Comparison of ENCODE assay signal across 10 cellular contexts in genomic region chr11:35173620-35174278, GRCh38. TPM values are rescaled to one million over a fixed set of nuclear protein-coding genes. Genes with fewer than 3 reads are reported as not detected.
DNase-seq lines count a peak whose midpoint lies in the region; ATAC-seq, FAIRE-seq and TF ChIP-seq lines count a peak whose summit lies in the region.
"Had no signal": no experiment of that assay in that cellular context is flagged by ENCODE, and none has a peak within 500 bp of the region (broad histone marks: within the 10 kb centered on the region; RNA-seq: fewer than 3 reads in every experiment).

No MANE protein-coding gene starts in this region.

- no peaks in the 10 kb centered on the region for H3K79me2 ChIP-seq in OCI-LY7 (ENCODE audit: insufficient read depth, low read depth, low read length)

- DNase-seq in GM19239 (ENCODE audit: insufficient read length, low spot score) (no peak), OCI-LY7 (ENCODE audit: low spot score) (no peak), heart left ventricle (no peak), WTC11 (ENCODE audit: low spot score) (no peak), hippocampal formation (lab: John Stamatoyannopoulos, UW) (no peak), HEK293T (ENCODE audit: extremely low spot score) (no peak)
- no peak for DNase-seq in stimulated activated naive B cell treated with anti-CD40 and anti-IgM and Interleukin-4, amounts not matched to agents 10 μg/mL and 1 μg/mL and 100 μg/mL, for 72 hours
- DNase-seq: ovary had no signal

- peaks cover 40 to 78% of the 10 kb centered on the region in 2 donors for H3K4me1 Mint-ChIP-seq in stimulated activated naive B cell treated with anti-CD40 and anti-IgM and Interleukin-4, amounts not matched to agents 10 μg/mL and 1 μg/mL and 100 μg/mL, for 72 hours
- peaks cover 28% of the 10 kb centered on the region for H3K4me1 Mint-ChIP-seq in WTC11

- H3K27ac Mint-ChIP-seq in stimulated activated naive B cell treated with anti-CD40 and anti-IgM and Interleukin-4, amounts not matched to agents 10 μg/mL and 1 μg/mL and 100 μg/mL, for 72 hours: peak overlapping the region; percentile 22
- H3K27ac Mint-ChIP-seq in WTC11: no peak overlapping the region

- H3K27ac ChIP-seq in OCI-LY7 (ENCODE audit: low read depth, low read length, poor library complexity, severe bottlenecking) (no peak overlapping the region), esophagus (ENCODE audit: low read depth in 2 of 2, low read length in 1 of 2) (peak overlapping the region; percentile 56 to 78), heart left ventricle (peak overlapping the region in 4 of 12 donors; percentile 6 to 78 (median 26))
- H3K27ac ChIP-seq: ovary, SK-N-MC had no signal

- POLR2A ChIA-PET in OCI-LY7 (lab: Charles Lee): interaction anchor here (0.6 to 2.8 kb wide), 6 partner anchors 8 to 58 kb away, joined by 3 to 10 read pairs (median 3); no protein-coding TSS in a partner anchor
- POLR2A ChIA-PET in WTC11 (lab: Charles Lee): no interaction called here
- POLR2A ChIA-PET in HEK293T (lab: Yijun Ruan, JAX): no interaction called here

- ATAC-seq in stimulated activated naive B cell treated with anti-CD40 and anti-IgM and Interleukin-4, amounts not matched to agents 10 μg/mL and 1 μg/mL and 100 μg/mL, for 72 hours (replicated peaks): no peak
- ATAC-seq in heart left ventricle (no peak), WTC11 (no peak)

- peak overlapping the region; percentile 33; the same call in 1 of the 2 replicates for H2AFZ ChIP-seq in OCI-LY7 (ENCODE audit: low read length)

- no peak for TF ChIP-seq POLR2A in heart left ventricle (IDR thresholded peaks at IDR 0.05)

- peak; percentile 78 for FAIRE-seq in GM19239 (lab: Jason Lieb, UNC)

- H3K36me3 Mint-ChIP-seq in stimulated activated naive B cell treated with anti-CD40 and anti-IgM and Interleukin-4, amounts not matched to agents 10 μg/mL and 1 μg/mL and 100 μg/mL, for 72 hours: peaks cover 17 to 43% of the 10 kb centered on the region in 2 donors
- no peaks in the 10 kb centered on the region for H3K36me3 Mint-ChIP-seq in WTC11

- H4K20me1 ChIP-seq in OCI-LY7 (ENCODE audit: insufficient read depth, low read length): no peaks in the 10 kb centered on the region

- H3K4me3 Mint-ChIP-seq in stimulated activated naive B cell treated with anti-CD40 and anti-IgM and Interleukin-4, amounts not matched to agents 10 μg/mL and 1 μg/mL and 100 μg/mL, for 72 hours: peak overlapping the region in 1 of 2 donors; percentile 22
- no peak overlapping the region for H3K4me3 Mint-ChIP-seq in WTC11

- no peaks in the 10 kb centered on the region for H3K27me3 Mint-ChIP-seq in stimulated activated naive B cell treated with anti-CD40 and anti-IgM and Interleukin-4, amounts not matched to agents 10 μg/mL and 1 μg/mL and 100 μg/mL, for 72 hours
- no peaks in the 10 kb centered on the region for H3K27me3 Mint-ChIP-seq in WTC11 (ENCODE audit: low read depth)

- CTCF ChIA-PET in OCI-LY7 (lab: Charles Lee; ENCODE audit: unreplicated experiment) (interaction anchor here (0.9 kb wide), 1 partner anchor 64 kb away, joined by 3 read pairs; no protein-coding TSS in a partner anchor), WTC11 (lab: Charles Lee) (no interaction called here), HEK293T (lab: Yijun Ruan, JAX) (no interaction called here)

- peaks cover 14% of the 10 kb centered on the region for H3K4me1 ChIP-seq in OCI-LY7 (ENCODE audit: insufficient read depth, low read length, poor library complexity, severe bottlenecking)
- H3K4me1 ChIP-seq in esophagus (ENCODE audit: control insufficient read depth in 2 of 2, insufficient read depth in 2 of 2, low read length in 1 of 2): peaks cover 4 to 13% of the 10 kb centered on the region in 2 donors
- H3K4me1 ChIP-seq in heart left ventricle: peaks cover 0 to 89% (median 7%) of the 10 kb centered on the region in 12 donors

- WGBS in esophagus, 2 donors: 31 to 38% methylated on average over 2 of the region's 2 CpGs
- WGBS in heart left ventricle, 4 donors: 62 to 79% (median 73%) methylated on average over 2 of the region's 2 CpGs

- H3K27me3 ChIP-seq in esophagus (ENCODE audit: control insufficient read depth in 1 of 2, insufficient read depth in 2 of 2, low read length in 2 of 2) (no peaks in the 10 kb centered on the region), heart left ventricle (no peaks in the 10 kb centered on the region)
- H3K27me3 ChIP-seq: ovary had no signal

- BruUV-seq in OCI-LY7 (replicated peaks; lab: Mats Ljungman, UMichigan): no TSS peak

- H3K9me2 ChIP-seq in OCI-LY7 (ENCODE audit: insufficient read depth, low read length): no peaks in the 10 kb centered on the region

- intact Hi-C loops in OCI-LY7 (cut with micrococcal nuclease; ENCODE audit: unreplicated experiment): no loop called here
- intact Hi-C loops in heart left ventricle (cut with DNase I): no loop called here

- H3K4me3 ChIP-seq in OCI-LY7 (ENCODE audit: low read depth, low read length, poor library complexity, severe bottlenecking) (no peak overlapping the region), esophagus (ENCODE audit: low read depth in 1 of 2, low read length in 2 of 2) (no peak overlapping the region), heart left ventricle (peak overlapping the region in 1 of 12 donors; percentile 2)
- H3K4me3 ChIP-seq: ovary, SK-N-MC had no signal

- no peaks in the 10 kb centered on the region for H3K36me3 ChIP-seq in OCI-LY7 (ENCODE audit: insufficient read depth, low read length)
- H3K36me3 ChIP-seq in esophagus (ENCODE audit: control insufficient read depth in 2 of 2, insufficient read depth in 2 of 2, low read length in 1 of 2): peaks cover 4 to 11% of the 10 kb centered on the region in 2 donors
- peaks cover 0 to 25% (median 22%) of the 10 kb centered on the region in 9 donors for H3K36me3 ChIP-seq in heart left ventricle
- H3K36me3 ChIP-seq: ovary had no signal

- H3K4me2 ChIP-seq in OCI-LY7 (ENCODE audit: low read length): peak overlapping the region; percentile 41; the same call in 1 of the 2 replicates

- H3K9me3 ChIP-seq in OCI-LY7 (ENCODE audit: low read length) (no peaks in the 10 kb centered on the region), esophagus (ENCODE audit: control insufficient read depth in 2 of 2, insufficient read depth in 1 of 2, low read depth in 1 of 2, low read length in 1 of 2) (no peaks in the 10 kb centered on the region), heart left ventricle (no peaks in the 10 kb centered on the region)
- H3K9me3 ChIP-seq: ovary had no signal

- H3K9me3 Mint-ChIP-seq in stimulated activated naive B cell treated with anti-CD40 and anti-IgM and Interleukin-4, amounts not matched to agents 10 μg/mL and 1 μg/mL and 100 μg/mL, for 72 hours: no peaks in the 10 kb centered on the region
- no peaks in the 10 kb centered on the region for H3K9me3 Mint-ChIP-seq in WTC11

- TF ChIP-seq CTCF in OCI-LY7 (conservative IDR thresholded peaks at IDR 0.05; ENCODE audit: low read length) (no peak), heart left ventricle (IDR thresholded peaks at IDR 0.05) (no peak), WTC11 (IDR thresholded peaks at IDR 0.05) (no peak)

TF ChIP-seq in WTC11, 78 proteins besides CTCF, POLR2A, EP300 and RAD21 (continues in another document):
- no peak for TF ChIP-seq ZBTB21 (CRISPR knock-in tag; IDR thresholded peaks at IDR 0.05; ENCODE audit: borderline replicate concordance)
- TF ChIP-seq NR1H2 (CRISPR knock-in tag; IDR thresholded peaks at IDR 0.05): no peak

TF ChIP-seq in HEK293T, 16 proteins besides CTCF, POLR2A, EP300 and RAD21:
- TF ChIP-seq FOXA1 (IDR thresholded peaks at IDR 0.05): no peak
- TF ChIP-seq, protein P1, sequence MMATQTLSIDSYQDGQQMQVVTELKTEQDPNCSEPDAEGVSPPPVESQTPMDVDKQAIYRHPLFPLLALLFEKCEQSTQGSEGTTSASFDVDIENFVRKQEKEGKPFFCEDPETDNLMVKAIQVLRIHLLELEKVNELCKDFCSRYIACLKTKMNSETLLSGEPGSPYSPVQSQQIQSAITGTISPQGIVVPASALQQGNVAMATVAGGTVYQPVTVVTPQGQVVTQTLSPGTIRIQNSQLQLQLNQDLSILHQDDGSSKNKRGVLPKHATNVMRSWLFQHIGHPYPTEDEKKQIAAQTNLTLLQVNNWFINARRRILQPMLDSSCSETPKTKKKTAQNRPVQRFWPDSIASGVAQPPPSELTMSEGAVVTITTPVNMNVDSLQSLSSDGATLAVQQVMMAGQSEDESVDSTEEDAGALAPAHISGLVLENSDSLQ (IDR thresholded peaks at IDR 0.05): no peak
- no peak for TF ChIP-seq NFRKB (IDR thresholded peaks at IDR 0.05)
- no peak for TF ChIP-seq CTBP1 (IDR thresholded peaks at IDR 0.05; ENCODE audit: borderline replicate concordance)
- no peak for TF ChIP-seq SUZ12 (IDR thresholded peaks at IDR 0.05)
- TF ChIP-seq FOXM1 (IDR thresholded peaks at IDR 0.05; ENCODE audit: borderline replicate concordance): no peak
- TF ChIP-seq ELF4 (IDR thresholded peaks at IDR 0.05): no peak
- no peak for TF ChIP-seq TARDBP (IDR thresholded peaks at IDR 0.05)
- no peak for TF ChIP-seq SP1 (IDR thresholded peaks at IDR 0.05)
- no peak for TF ChIP-seq ZNF384 (IDR thresholded peaks at IDR 0.05)
- no peak for TF ChIP-seq FOXK2 (IDR thresholded peaks at IDR 0.05)
- TF ChIP-seq LEF1 (IDR thresholded peaks at IDR 0.05; ENCODE audit: borderline replicate concordance): no peak
- no peak for TF ChIP-seq L3MBTL2 (conservative IDR thresholded peaks at IDR 0.05)
- TF ChIP-seq HDGF (IDR thresholded peaks at IDR 0.05; ENCODE audit: borderline replicate concordance): no peak
- no peak for TF ChIP-seq ARNT (IDR thresholded peaks at IDR 0.05)
- no peak for TF ChIP-seq BHLHE40 (IDR thresholded peaks at IDR 0.05; ENCODE audit: borderline replicate concordance)

RNA-seq across cellular contexts. Expression of gene CD44, which starts 34.8 kb away (rescaled TPM):
- not detected in 2 replicates for total RNA-seq in OCI-LY7 (2014; rRNA removed; shearing (Covaris generic))
- total RNA-seq in OCI-LY7 (2022): 0.07 and 0.55 TPM in 2 replicates
- polyA plus RNA-seq in esophagus: 100 to 1,000 TPM; 130 to 161 TPM
- 100 to 1,000 TPM in 2 of 9 donors, 10 to 100 TPM in 7; 15.1 to 210 (median 26.2) TPM for total RNA-seq in heart left ventricle
- polyA plus RNA-seq in heart left ventricle: 10 to 100 TPM in 1 of 2 donors, 1 to 10 TPM in 1; 3.9 to 37.4 TPM
- total RNA-seq in WTC11 (2021): 9.6 to 12.0 TPM (median 10.3 TPM) in 3 replicates
